Comparison of ENCODE assay signal across 22 cellular contexts in the genomic region with DNA sequence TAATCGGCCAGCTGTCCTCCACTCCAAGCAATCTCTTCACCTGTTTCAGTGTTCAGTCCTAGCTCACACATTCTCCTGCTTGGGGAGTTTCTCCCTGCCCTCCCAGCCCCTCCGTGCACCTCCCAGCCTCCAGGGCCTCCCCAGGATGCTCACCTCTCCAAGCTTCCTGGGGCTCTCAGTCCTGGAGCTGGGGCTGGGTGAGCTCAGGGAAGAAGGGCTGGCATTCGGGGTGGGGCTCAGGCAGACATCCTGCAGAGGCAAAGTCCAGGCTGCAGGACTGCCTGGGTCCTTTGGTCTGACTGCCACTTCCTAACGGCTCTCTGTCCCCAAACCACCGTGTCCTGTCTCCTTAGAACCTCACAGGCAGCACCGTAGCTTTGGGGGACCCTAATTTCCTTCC. TPM values are rescaled to one million over a fixed set of nuclear protein-coding genes. Genes with fewer than 3 reads are reported as not detected.
"Had no signal": no experiment of that assay in that cellular context is flagged by ENCODE, and none has a peak within 500 bp of the region (broad histone marks: within the 10 kb centered on the region; RNA-seq: fewer than 3 reads in every experiment).

No MANE protein-coding gene starts in this region.

- H3K36me3 Mint-ChIP-seq: natural killer cell had no signal

- H3K27ac ChIP-seq: brain microvascular endothelial cell, gastrocnemius medialis, stomach, testis had no signal

- H3K9me3 Mint-ChIP-seq: activated CD4-positive, alpha-beta T cell treated with anti-CD3 and anti-CD28 coated beads, Interleukin-2, amount 10 ng/mL, durations not matched to agents 24 days and 14 days; natural killer cell had no signal

- H3K4me3 ChIP-seq: gastrocnemius medialis, skin epidermis, stomach, testis had no signal

- H3K36me3 ChIP-seq: brain microvascular endothelial cell, gastrocnemius medialis, stomach had no signal

- H3K9me3 ChIP-seq: gastrocnemius medialis, heart right ventricle, stomach, testis had no signal

- H3K4me1 Mint-ChIP-seq: natural killer cell had no signal

- H3K4me3 Mint-ChIP-seq: activated CD4-positive, alpha-beta T cell treated with anti-CD3 and anti-CD28 coated beads, Interleukin-2, amount 10 ng/mL, durations not matched to agents 24 days and 14 days; natural killer cell had no signal

- H3K27ac Mint-ChIP-seq: activated CD4-positive, alpha-beta T cell treated with anti-CD3 and anti-CD28 coated beads, Interleukin-2, amount 10 ng/mL, durations not matched to agents 24 days and 14 days; natural killer cell had no signal

- ATAC-seq: natural killer cell had no signal

- H3K4me1 ChIP-seq: gastrocnemius medialis, testis had no signal

- DNase-seq: activated CD4-positive, alpha-beta T cell treated with anti-CD3 and anti-CD28 coated beads, Interleukin-2, amount 10 ng/mL, durations not matched to agents 24 days and 14 days; activated CD4-positive, CD25-positive, alpha-beta regulatory T cell; activated CD8-positive, alpha-beta memory T cell treated with anti-CD3 and anti-CD28 coated beads for 24 hours; activated naive CD4-positive, alpha-beta T cell; anterior cingulate cortex; brain microvascular endothelial cell; cerebellar nuclear complex; erythroblast; gastrocnemius medialis; heart right ventricle; left cardiac atrium; midbrain; natural killer cell; posterior cingulate gyrus; stimulated activated CD4-positive, alpha-beta T cell treated with anti-CD3 and anti-CD28 coated beads, Interleukin-4, amount 100 ng/mL, for 4 hours; stimulated activated CD8-positive, alpha-beta memory T cell treated with anti-CD3 and anti-CD28 coated beads, Interleukin-4, amount 100 ng/mL, for 48 hours; stomach; testis had no signal

- H3K27me3 ChIP-seq: brain microvascular endothelial cell, gastrocnemius medialis, testis had no signal

RNA-seq across cellular contexts. Expression of a gene that starts 2.6 kb away (rescaled TPM):
- total RNA-seq: dermis microvascular lymphatic vessel endothelial cell, lung microvascular endothelial cell had no signal

RNA-seq across cellular contexts. Expression of a gene that starts 32.0 kb away (rescaled TPM):
- total RNA-seq: dermis microvascular lymphatic vessel endothelial cell, gastrocnemius medialis, heart right ventricle, left cardiac atrium, lung microvascular endothelial cell, urinary bladder had no signal

RNA-seq across cellular contexts. Expression of a gene that starts 38.7 kb away (rescaled TPM):
- total RNA-seq: gastrocnemius medialis had no signal

RNA-seq across cellular contexts. Expression of a gene that starts 40.6 kb away (rescaled TPM):
- total RNA-seq: activated CD4-positive, alpha-beta T cell treated with anti-CD3 and anti-CD28 coated beads, Interleukin-2, amount 10 ng/mL, durations not matched to agents 24 days and 14 days; dermis microvascular lymphatic vessel endothelial cell; gastrocnemius medialis; heart right ventricle; left cardiac atrium; lung microvascular endothelial cell; natural killer cell; stomach; urinary bladder had no signal
